ENCODE assay signal across 2 cellular contexts in the genomic region with DNA sequence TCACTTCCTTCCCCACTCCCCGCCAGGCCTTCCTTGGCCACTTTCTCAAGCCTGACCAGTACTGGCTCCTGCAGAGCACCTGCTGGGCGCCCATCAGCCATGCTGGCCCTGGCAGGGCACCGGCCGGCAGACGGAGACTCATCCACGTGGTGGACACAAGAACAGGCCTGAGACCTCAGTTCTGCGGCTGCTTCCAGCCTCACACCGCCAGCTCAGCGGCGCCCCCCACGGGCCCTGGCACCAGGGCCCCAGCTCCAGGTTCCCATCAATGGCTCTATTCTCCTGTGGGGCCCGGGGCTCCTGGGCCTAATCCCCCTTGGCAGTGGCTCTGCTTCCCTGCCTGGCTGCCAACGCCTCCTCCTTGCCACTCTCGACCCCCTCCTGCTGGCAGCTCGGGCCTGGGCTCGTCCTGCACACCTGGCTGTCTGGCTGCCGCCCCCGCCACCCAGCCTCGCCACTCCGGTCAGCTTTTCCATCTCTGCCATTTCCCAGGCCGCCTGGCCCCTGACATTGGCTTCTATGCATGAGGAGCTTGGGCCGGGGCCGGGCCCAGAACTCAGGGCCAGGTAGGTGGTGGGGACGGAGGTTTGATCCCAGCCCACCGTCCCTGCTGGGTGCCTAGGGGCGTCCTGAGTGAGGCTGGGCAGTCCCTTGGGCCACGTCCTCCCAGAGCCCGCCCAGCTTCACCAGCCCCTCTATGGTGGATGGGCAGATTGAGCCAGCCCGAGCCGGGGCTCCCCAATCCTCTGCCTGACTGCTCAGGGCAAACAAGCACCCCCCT.
TF ChIP-seq lines count a peak whose summit lies in the region.

No MANE protein-coding gene starts in this region.

TF ChIP-seq in HEK293, 187 proteins besides CTCF, POLR2A, EP300 and RAD21:
- peak; percentile 37; the same call in 1 of the 2 replicates for TF ChIP-seq ZIC2 (tag by site-specific recombination; IDR thresholded peaks at IDR 0.05)
- TF ChIP-seq SCRT1 (tag by site-specific recombination; IDR thresholded peaks at IDR 0.05; ENCODE audit: borderline replicate concordance) = no peak
- TF ChIP-seq, protein P1, sequence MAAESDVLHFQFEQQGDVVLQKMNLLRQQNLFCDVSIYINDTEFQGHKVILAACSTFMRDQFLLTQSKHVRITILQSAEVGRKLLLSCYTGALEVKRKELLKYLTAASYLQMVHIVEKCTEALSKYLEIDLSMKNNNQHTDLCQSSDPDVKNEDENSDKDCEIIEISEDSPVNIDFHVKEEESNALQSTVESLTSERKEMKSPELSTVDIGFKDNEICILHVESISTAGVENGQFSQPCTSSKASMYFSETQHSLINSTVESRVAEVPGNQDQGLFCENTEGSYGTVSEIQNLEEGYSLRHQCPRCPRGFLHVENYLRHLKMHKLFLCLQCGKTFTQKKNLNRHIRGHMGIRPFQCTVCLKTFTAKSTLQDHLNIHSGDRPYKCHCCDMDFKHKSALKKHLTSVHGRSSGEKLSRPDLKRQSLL (tag by site-specific recombination; IDR thresholded peaks at IDR 0.05) = peak; percentile 79
- TF ChIP-seq, protein P2, sequence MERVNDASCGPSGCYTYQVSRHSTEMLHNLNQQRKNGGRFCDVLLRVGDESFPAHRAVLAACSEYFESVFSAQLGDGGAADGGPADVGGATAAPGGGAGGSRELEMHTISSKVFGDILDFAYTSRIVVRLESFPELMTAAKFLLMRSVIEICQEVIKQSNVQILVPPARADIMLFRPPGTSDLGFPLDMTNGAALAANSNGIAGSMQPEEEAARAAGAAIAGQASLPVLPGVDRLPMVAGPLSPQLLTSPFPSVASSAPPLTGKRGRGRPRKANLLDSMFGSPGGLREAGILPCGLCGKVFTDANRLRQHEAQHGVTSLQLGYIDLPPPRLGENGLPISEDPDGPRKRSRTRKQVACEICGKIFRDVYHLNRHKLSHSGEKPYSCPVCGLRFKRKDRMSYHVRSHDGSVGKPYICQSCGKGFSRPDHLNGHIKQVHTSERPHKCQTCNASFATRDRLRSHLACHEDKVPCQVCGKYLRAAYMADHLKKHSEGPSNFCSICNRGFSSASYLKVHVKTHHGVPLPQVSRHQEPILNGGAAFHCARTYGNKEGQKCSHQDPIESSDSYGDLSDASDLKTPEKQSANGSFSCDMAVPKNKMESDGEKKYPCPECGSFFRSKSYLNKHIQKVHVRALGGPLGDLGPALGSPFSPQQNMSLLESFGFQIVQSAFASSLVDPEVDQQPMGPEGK (tag by site-specific recombination; IDR thresholded peaks at IDR 0.05) = 0 out of 2 replicates have a peak, but pooled peaks have one; percentile 14
TF ChIP-seq in HEK293: peak in this region for 3.

TF ChIP-seq in K562, 482 proteins besides CTCF, POLR2A, EP300 and RAD21:
- TF ChIP-seq POLR2G (IDR thresholded peaks at IDR 0.05; ENCODE audit: low read depth, low read length) (peak; percentile 67), JUNB (CRISPR knock-in tag; conservative IDR thresholded peaks at IDR 0.05) (no peak), RBFOX2 (IDR thresholded peaks at IDR 0.05; ENCODE audit: low read depth, low read length) (peak; percentile 62), MIER1 (IDR thresholded peaks at IDR 0.05; ENCODE audit: low read depth) (no peak), PCBP1 (IDR thresholded peaks at IDR 0.05; ENCODE audit: low read depth, low read length, poor library complexity, severe bottlenecking) (peak; percentile 33)
- TF ChIP-seq, protein P3, sequence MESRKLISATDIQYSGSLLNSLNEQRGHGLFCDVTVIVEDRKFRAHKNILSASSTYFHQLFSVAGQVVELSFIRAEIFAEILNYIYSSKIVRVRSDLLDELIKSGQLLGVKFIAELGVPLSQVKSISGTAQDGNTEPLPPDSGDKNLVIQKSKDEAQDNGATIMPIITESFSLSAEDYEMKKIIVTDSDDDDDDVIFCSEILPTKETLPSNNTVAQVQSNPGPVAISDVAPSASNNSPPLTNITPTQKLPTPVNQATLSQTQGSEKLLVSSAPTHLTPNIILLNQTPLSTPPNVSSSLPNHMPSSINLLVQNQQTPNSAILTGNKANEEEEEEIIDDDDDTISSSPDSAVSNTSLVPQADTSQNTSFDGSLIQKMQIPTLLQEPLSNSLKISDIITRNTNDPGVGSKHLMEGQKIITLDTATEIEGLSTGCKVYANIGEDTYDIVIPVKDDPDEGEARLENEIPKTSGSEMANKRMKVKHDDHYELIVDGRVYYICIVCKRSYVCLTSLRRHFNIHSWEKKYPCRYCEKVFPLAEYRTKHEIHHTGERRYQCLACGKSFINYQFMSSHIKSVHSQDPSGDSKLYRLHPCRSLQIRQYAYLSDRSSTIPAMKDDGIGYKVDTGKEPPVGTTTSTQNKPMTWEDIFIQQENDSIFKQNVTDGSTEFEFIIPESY (CRISPR knock-in tag; IDR thresholded peaks at IDR 0.05) = peak; percentile 94
